10 cellular contexts compared by ENCODE assay signal in genomic region chr19:3983542-3983914, GRCh38. TPM values are rescaled to one million over a fixed set of nuclear protein-coding genes. Genes with fewer than 3 reads are reported as not detected.
A peak's percentile ranks its signal among the peaks of the same experiment; 100 is the strongest.
DNase-seq lines count a peak whose midpoint lies in the region; ATAC-seq lines count a peak whose summit lies in the region.
"Had no signal": no experiment of that assay in that cellular context is flagged by ENCODE, and none has a peak within 500 bp of the region (broad histone marks: within the 10 kb centered on the region; RNA-seq: fewer than 3 reads in every experiment).

No MANE protein-coding gene starts in this region.

- H3K4me1 Mint-ChIP-seq in T-helper 1 cell treated with Interleukin-12 subunit alpha and Interleukin-12 subunit beta and Interleukin-4 antibody, amounts not matched to agents 30 μg/mL and 1 μg/mL, for 36 hours (ENCODE audit: low read depth) = peaks cover 41% of the 10 kb centered on the region
- peaks cover 36 to 63% of the 10 kb centered on the region in 2 donors for H3K4me1 Mint-ChIP-seq in stimulated activated naive B cell treated with anti-CD40 and anti-IgM and Interleukin-4, amounts not matched to agents 10 μg/mL and 1 μg/mL and 100 μg/mL, for 72 hours

- no peak for ATAC-seq in activated naive CD4-positive, alpha-beta T cell treated with anti-CD3 and anti-CD28 coated beads, Interleukin-2, amount 50 U/mL, for 72 hours
- no peak for ATAC-seq in stimulated activated naive B cell treated with anti-CD40 and anti-IgM and Interleukin-4, amounts not matched to agents 10 μg/mL and 1 μg/mL and 100 μg/mL, for 72 hours (replicated peaks)

- peak overlapping the region; percentile 73 for H3K27ac Mint-ChIP-seq in T-helper 1 cell treated with Interleukin-12 subunit alpha and Interleukin-12 subunit beta and Interleukin-4 antibody, amounts not matched to agents 30 μg/mL and 1 μg/mL, for 36 hours
- peak overlapping the region; percentile 96 to 98 for H3K27ac Mint-ChIP-seq in activated naive CD4-positive, alpha-beta T cell treated with anti-CD3 and anti-CD28 coated beads, Interleukin-2, amount 50 U/mL, for 72 hours
- H3K27ac Mint-ChIP-seq in stimulated activated naive B cell treated with anti-CD40 and anti-IgM and Interleukin-4, amounts not matched to agents 10 μg/mL and 1 μg/mL and 100 μg/mL, for 72 hours = peak overlapping the region; percentile 99

- peak overlapping the region; percentile 99 for H3K4me3 Mint-ChIP-seq in T-helper 1 cell treated with Interleukin-12 subunit alpha and Interleukin-12 subunit beta and Interleukin-4 antibody, amounts not matched to agents 30 μg/mL and 1 μg/mL, for 36 hours
- H3K4me3 Mint-ChIP-seq in stimulated activated naive B cell treated with anti-CD40 and anti-IgM and Interleukin-4, amounts not matched to agents 10 μg/mL and 1 μg/mL and 100 μg/mL, for 72 hours = peak overlapping the region; percentile 93 to 95

- H3K27me3 Mint-ChIP-seq in T-helper 1 cell treated with Interleukin-12 subunit alpha and Interleukin-12 subunit beta and Interleukin-4 antibody, amounts not matched to agents 30 μg/mL and 1 μg/mL, for 36 hours (ENCODE audit: low read depth) = no peaks in the 10 kb centered on the region
- no peaks in the 10 kb centered on the region for H3K27me3 Mint-ChIP-seq in stimulated activated naive B cell treated with anti-CD40 and anti-IgM and Interleukin-4, amounts not matched to agents 10 μg/mL and 1 μg/mL and 100 μg/mL, for 72 hours

- DNase-seq in T-helper 1 cell = no peak
- DNase-seq in activated naive CD4-positive, alpha-beta T cell treated with anti-CD3 and anti-CD28 coated beads, Interleukin-2, amount 50 U/mL, for 72 hours (ENCODE audit: low spot score in 2 of 2) = no peak
- DNase-seq in stimulated activated naive B cell treated with anti-CD40 and anti-IgM and Interleukin-4, amounts not matched to agents 10 μg/mL and 1 μg/mL and 100 μg/mL, for 72 hours = no peak
- no peak for DNase-seq in superior temporal gyrus (ENCODE audit: extremely low spot score)
- no peak for DNase-seq in SK-N-DZ (ENCODE audit: low spot score)
- no peak for DNase-seq in caudate nucleus (lab: John Stamatoyannopoulos, UW)

- no peaks in the 10 kb centered on the region for H3K27me3 ChIP-seq in iPS-15b (ENCODE audit: control insufficient read depth, insufficient read depth, low read length)
- H3K27me3 ChIP-seq: ovary had no signal

- peak overlapping the region; percentile 98 for H3K9ac ChIP-seq in iPS-15b (ENCODE audit: low read depth, low read length)

- peak overlapping the region; percentile 89 for H3K4me3 ChIP-seq in iPS-15b (ENCODE audit: low read depth, low read length)

- H3K36me3 ChIP-seq in iPS-15b (ENCODE audit: control insufficient read depth, insufficient read depth, low read length) = peaks cover 62% of the 10 kb centered on the region
- H3K36me3 ChIP-seq: ovary had no signal

- H3K9me3 Mint-ChIP-seq in T-helper 1 cell treated with Interleukin-12 subunit alpha and Interleukin-12 subunit beta and Interleukin-4 antibody, amounts not matched to agents 30 μg/mL and 1 μg/mL, for 36 hours = no peaks in the 10 kb centered on the region
- no peaks in the 10 kb centered on the region for H3K9me3 Mint-ChIP-seq in activated naive CD4-positive, alpha-beta T cell treated with anti-CD3 and anti-CD28 coated beads, Interleukin-2, amount 50 U/mL, for 72 hours
- H3K9me3 Mint-ChIP-seq in stimulated activated naive B cell treated with anti-CD40 and anti-IgM and Interleukin-4, amounts not matched to agents 10 μg/mL and 1 μg/mL and 100 μg/mL, for 72 hours = no peaks in the 10 kb centered on the region

- H3K27ac ChIP-seq in caudate nucleus (ENCODE audit: low read depth, low read length) = no peak overlapping the region

- H3K36me3 Mint-ChIP-seq in T-helper 1 cell treated with Interleukin-12 subunit alpha and Interleukin-12 subunit beta and Interleukin-4 antibody, amounts not matched to agents 30 μg/mL and 1 μg/mL, for 36 hours (ENCODE audit: low read depth) = peaks cover 45% of the 10 kb centered on the region
- peaks cover 48 to 55% of the 10 kb centered on the region in 2 donors for H3K36me3 Mint-ChIP-seq in activated naive CD4-positive, alpha-beta T cell treated with anti-CD3 and anti-CD28 coated beads, Interleukin-2, amount 50 U/mL, for 72 hours
- H3K36me3 Mint-ChIP-seq in stimulated activated naive B cell treated with anti-CD40 and anti-IgM and Interleukin-4, amounts not matched to agents 10 μg/mL and 1 μg/mL and 100 μg/mL, for 72 hours = peaks cover 49 to 55% of the 10 kb centered on the region in 2 donors

- H3K9me3 ChIP-seq in iPS-15b (ENCODE audit: control insufficient read depth, insufficient read depth, low read length) = no peaks in the 10 kb centered on the region
- H3K9me3 ChIP-seq: ovary had no signal

- peaks cover 13% of the 10 kb centered on the region for H3K4me1 ChIP-seq in iPS-15b (ENCODE audit: control insufficient read depth, insufficient read depth, low read length)

RNA-seq across cellular contexts. Expression of gene EEF2, which starts 1.7 kb away (rescaled TPM):
- total RNA-seq in activated naive CD4-positive, alpha-beta T cell treated with anti-CD3 and anti-CD28 coated beads, Interleukin-2, amount 50 U/mL, for 72 hours = 1,000 to 10,000 TPM; 3,216 to 3,705 TPM
- polyA plus RNA-seq in SK-N-DZ (2014; cell fraction: cytosol; rRNA removed) = 1,360 and 1,587 TPM in 2 replicates
- 489 and 627 TPM in 2 replicates for polyA plus RNA-seq in SK-N-DZ (2014; cell fraction: nucleus; rRNA removed)

RNA-seq across cellular contexts. Expression of gene DAPK3, which starts 12.6 kb away (rescaled TPM):
- 10 to 100 TPM; 28.4 to 61.4 TPM for total RNA-seq in activated naive CD4-positive, alpha-beta T cell treated with anti-CD3 and anti-CD28 coated beads, Interleukin-2, amount 50 U/mL, for 72 hours
- polyA plus RNA-seq in SK-N-DZ (2014; cell fraction: cytosol; rRNA removed) = 39.1 and 86.1 TPM in 2 replicates
- polyA plus RNA-seq in SK-N-DZ (2014; cell fraction: nucleus; rRNA removed) = 80.4 and 97.6 TPM in 2 replicates

RNA-seq across cellular contexts. Expression of gene PIAS4, which starts 24.0 kb away (rescaled TPM):
- total RNA-seq in activated naive CD4-positive, alpha-beta T cell treated with anti-CD3 and anti-CD28 coated beads, Interleukin-2, amount 50 U/mL, for 72 hours = 10 to 100 TPM; 28.0 to 30.6 TPM
- 30.3 and 40.6 TPM in 2 replicates for polyA plus RNA-seq in SK-N-DZ (2014; cell fraction: cytosol; rRNA removed)
- polyA plus RNA-seq in SK-N-DZ (2014; cell fraction: nucleus; rRNA removed) = 24.5 and 26.1 TPM in 2 replicates

RNA-seq across cellular contexts. Expression of gene NMRK2, which starts 50.7 kb away (rescaled TPM):
- not detected for total RNA-seq in activated naive CD4-positive, alpha-beta T cell treated with anti-CD3 and anti-CD28 coated beads, Interleukin-2, amount 50 U/mL, for 72 hours
- not detected in 2 replicates for polyA plus RNA-seq in SK-N-DZ (2014; cell fraction: cytosol; rRNA removed)
- polyA plus RNA-seq in SK-N-DZ (2014; cell fraction: nucleus; rRNA removed) = not detected in 2 replicates
- total RNA-seq: activated CD8-positive, alpha-beta memory T cell treated with anti-CD3 and anti-CD28 coated beads for 36 hours had no signal
